ENCODE assay signal across 8 cellular contexts in the genomic region with DNA sequence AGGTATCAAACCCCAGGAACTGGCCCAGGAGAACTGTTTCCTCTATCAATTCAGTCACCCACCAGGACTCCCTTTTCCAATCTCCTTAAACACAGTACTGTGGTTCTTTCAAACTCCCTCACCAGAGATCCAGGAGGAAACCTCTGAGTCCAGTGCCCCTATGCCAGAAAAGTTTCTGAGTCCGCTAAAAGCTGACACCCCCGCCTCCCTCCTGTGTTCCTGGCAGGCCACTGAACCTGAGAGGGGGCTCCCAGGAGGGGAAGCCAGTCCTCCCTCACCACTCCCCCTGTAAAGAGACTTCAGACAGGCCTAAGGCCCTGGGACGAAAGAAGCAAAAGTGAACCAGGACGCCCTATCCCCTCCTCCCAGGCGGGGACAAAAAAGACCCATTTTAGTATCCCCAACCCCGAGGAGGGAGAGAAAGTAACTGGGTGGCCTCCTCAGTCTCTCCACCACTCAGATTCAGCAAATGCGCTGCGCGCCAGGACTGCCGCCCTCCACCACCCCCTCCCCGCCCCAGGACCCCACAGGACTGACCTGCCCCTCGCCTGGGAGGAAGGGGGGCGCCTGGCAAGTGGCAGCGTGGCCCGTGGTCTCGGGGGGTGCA. TPM values are rescaled to one million over a fixed set of nuclear protein-coding genes. Genes with fewer than 3 reads are reported as not detected.
DNase-seq lines count a peak whose midpoint lies in the region; ATAC-seq and TF ChIP-seq lines count a peak whose summit lies in the region.

No MANE protein-coding gene starts in this region.

- WGBS in gastroesophageal sphincter (ENCODE audit: low coverage in 1 of 2), 2 donors: no CpG with 5 or more reads among the region's 16 CpGs

- intact Hi-C loops in activated T-helper 1 cell treated with anti-CD3 and anti-CD28 coated beads, Interleukin-12 subunit alpha, Interleukin-12 subunit beta, Interleukin-2, Interleukin-4 antibody, amounts not matched to agents 30 ng/mL and 10 ng/mL and 1 ng/mL, durations not matched to agents 14 hours and 24 hours and 36 hours (cut with micrococcal nuclease): no loop called here

- peak; percentile 14 for DNase-seq in NCI-H2171 treated with DMSO at 0.1 percent for 48 hours (lab: John Stamatoyannopoulos, UW)
- no peak for DNase-seq in NCI-H2171 (lab: John Stamatoyannopoulos, UW)
- peak; percentile 8 for DNase-seq in activated T-helper 1 cell treated with anti-CD3 and anti-CD28 coated beads, Interleukin-12 subunit alpha, Interleukin-12 subunit beta, Interleukin-2, Interleukin-4 antibody, amounts not matched to agents 30 ng/mL and 10 ng/mL and 1 ng/mL, durations not matched to agents 14 hours and 24 hours and 36 hours (ENCODE audit: low spot score)
- DNase-seq in GM19238 (ENCODE audit: insufficient read length, low spot score): no peak

- H3K27me3 Mint-ChIP-seq in activated T-helper 1 cell treated with anti-CD3 and anti-CD28 coated beads, Interleukin-12 subunit alpha, Interleukin-12 subunit beta, Interleukin-2, Interleukin-4 antibody, amounts not matched to agents 30 ng/mL and 10 ng/mL and 1 ng/mL, durations not matched to agents 14 hours and 24 hours and 36 hours (ENCODE audit: insufficient read depth): peaks cover 5% of the 10 kb centered on the region

- H3K9me3 Mint-ChIP-seq in activated T-helper 1 cell treated with anti-CD3 and anti-CD28 coated beads, Interleukin-12 subunit alpha, Interleukin-12 subunit beta, Interleukin-2, Interleukin-4 antibody, amounts not matched to agents 30 ng/mL and 10 ng/mL and 1 ng/mL, durations not matched to agents 14 hours and 24 hours and 36 hours: no peaks in the 10 kb centered on the region

- H3K4me1 Mint-ChIP-seq in activated T-helper 1 cell treated with anti-CD3 and anti-CD28 coated beads, Interleukin-12 subunit alpha, Interleukin-12 subunit beta, Interleukin-2, Interleukin-4 antibody, amounts not matched to agents 30 ng/mL and 10 ng/mL and 1 ng/mL, durations not matched to agents 14 hours and 24 hours and 36 hours (ENCODE audit: low read depth): peaks cover 50% of the 10 kb centered on the region

- peak in 1 of 4 experiments; percentile 7 for TF ChIP-seq CTCF in gastroesophageal sphincter (IDR thresholded peaks at IDR 0.05)
- no peak for TF ChIP-seq CTCF in neutrophil (IDR thresholded peaks at IDR 0.05)

- H3K27me3 ChIP-seq in HUES48 (ENCODE audit: control insufficient read depth, insufficient read depth, low read length): peaks cover 12% of the 10 kb centered on the region
- no peaks in the 10 kb centered on the region for H3K27me3 ChIP-seq in gastroesophageal sphincter
- peaks cover 86% of the 10 kb centered on the region for H3K27me3 ChIP-seq in neutrophil

- peak overlapping the region; percentile 94 for H3K4me3 Mint-ChIP-seq in activated T-helper 1 cell treated with anti-CD3 and anti-CD28 coated beads, Interleukin-12 subunit alpha, Interleukin-12 subunit beta, Interleukin-2, Interleukin-4 antibody, amounts not matched to agents 30 ng/mL and 10 ng/mL and 1 ng/mL, durations not matched to agents 14 hours and 24 hours and 36 hours

- TF ChIP-seq EP300 in gastroesophageal sphincter (IDR thresholded peaks at IDR 0.05): no peak

- H3K4me1 ChIP-seq in HUES48 (ENCODE audit: control insufficient read depth, insufficient read depth, low read length) (peaks cover 23% of the 10 kb centered on the region), gastroesophageal sphincter (peaks cover 2 to 61% (median 41%) of the 10 kb centered on the region in 3 donors), neutrophil (ENCODE audit: control insufficient read depth in 1 of 2, insufficient read depth in 1 of 2, low read depth in 1 of 2, low read length in 1 of 2) (peaks cover 7 to 16% of the 10 kb centered on the region in 2 experiments)

- peaks cover 21% of the 10 kb centered on the region for H3K36me3 Mint-ChIP-seq in activated T-helper 1 cell treated with anti-CD3 and anti-CD28 coated beads, Interleukin-12 subunit alpha, Interleukin-12 subunit beta, Interleukin-2, Interleukin-4 antibody, amounts not matched to agents 30 ng/mL and 10 ng/mL and 1 ng/mL, durations not matched to agents 14 hours and 24 hours and 36 hours (ENCODE audit: low read depth)

- TF ChIP-seq POLR2A in gastroesophageal sphincter (IDR thresholded peaks at IDR 0.05): no peak

- H3K27ac ChIP-seq in HUES48 (ENCODE audit: low read depth, low read length): peak overlapping the region; percentile 45
- peak overlapping the region; percentile 68 to 95 (median 91) for H3K27ac ChIP-seq in gastroesophageal sphincter
- no peak overlapping the region for H3K27ac ChIP-seq in neutrophil

- ATAC-seq in gastroesophageal sphincter: peak; percentile 8
- no peak for ATAC-seq in GM21390 (IDR thresholded peaks at IDR 0.05; ENCODE audit: unreplicated experiment)

- H3K9ac ChIP-seq in HUES48 (ENCODE audit: low read depth, low read length): 0 out of 2 replicates have a peak overlapping the region, but pooled peaks have one; percentile 51

- H3K9me3 ChIP-seq in HUES48 (ENCODE audit: control insufficient read depth, insufficient read depth, low read length) (no peaks in the 10 kb centered on the region), gastroesophageal sphincter (no peaks in the 10 kb centered on the region), neutrophil (no peaks in the 10 kb centered on the region)

- peak overlapping the region; percentile 62 for H3K27ac Mint-ChIP-seq in activated T-helper 1 cell treated with anti-CD3 and anti-CD28 coated beads, Interleukin-12 subunit alpha, Interleukin-12 subunit beta, Interleukin-2, Interleukin-4 antibody, amounts not matched to agents 30 ng/mL and 10 ng/mL and 1 ng/mL, durations not matched to agents 14 hours and 24 hours and 36 hours

- H3K36me3 ChIP-seq in HUES48 (ENCODE audit: control insufficient read depth, insufficient read depth, low read length) (peaks cover 21% of the 10 kb centered on the region), gastroesophageal sphincter (peaks cover 0 to 19% of the 10 kb centered on the region in 2 donors), neutrophil (no peaks in the 10 kb centered on the region)

- H3K4me3 ChIP-seq in HUES48 (ENCODE audit: low read depth, low read length) (peak overlapping the region; percentile 85), gastroesophageal sphincter (peak overlapping the region; percentile 65 to 69), neutrophil (ENCODE audit: low read depth in 1 of 2, low read length in 1 of 2) (peak overlapping the region; percentile 59 to 68)

RNA-seq across cellular contexts. Expression of a gene that starts 0.6 kb away (rescaled TPM):
- total RNA-seq in activated T-helper 1 cell treated with anti-CD3 and anti-CD28 coated beads, Interleukin-12 subunit alpha, Interleukin-12 subunit beta, Interleukin-2, Interleukin-4 antibody, amounts not matched to agents 30 ng/mL and 10 ng/mL and 1 ng/mL, durations not matched to agents 14 hours and 24 hours and 36 hours: 33.9 and 34.8 TPM in 2 replicates
- 10 to 100 TPM; 20.9 to 38.7 (median 29.1) TPM for total RNA-seq in gastroesophageal sphincter

RNA-seq across cellular contexts. Expression of a gene that starts 37.1 kb away (rescaled TPM):
- total RNA-seq in activated T-helper 1 cell treated with anti-CD3 and anti-CD28 coated beads, Interleukin-12 subunit alpha, Interleukin-12 subunit beta, Interleukin-2, Interleukin-4 antibody, amounts not matched to agents 30 ng/mL and 10 ng/mL and 1 ng/mL, durations not matched to agents 14 hours and 24 hours and 36 hours: 37.2 and 38.1 TPM in 2 replicates
- 10 to 100 TPM; 17.0 to 74.8 (median 43.4) TPM for total RNA-seq in gastroesophageal sphincter

RNA-seq across cellular contexts. Expression of a gene that starts 37.6 kb away (rescaled TPM):
- 0.29 and 0.39 TPM in 2 replicates for total RNA-seq in activated T-helper 1 cell treated with anti-CD3 and anti-CD28 coated beads, Interleukin-12 subunit alpha, Interleukin-12 subunit beta, Interleukin-2, Interleukin-4 antibody, amounts not matched to agents 30 ng/mL and 10 ng/mL and 1 ng/mL, durations not matched to agents 14 hours and 24 hours and 36 hours
- under 1 TPM in 1 of 4 donors, not detected in 3; 0.13 TPM for total RNA-seq in gastroesophageal sphincter

Comparison
In these comparisons a context has a peak if more than half of its experiments do, and no peak if none do; other contexts are left out.
1. DNase-seq: peak in NCI-H2171 treated with DMSO at 0.1 percent for 48 hours (single experiment) and activated T-helper 1 cell treated with anti-CD3 and anti-CD28 coated beads, Interleukin-12 subunit alpha, Interleukin-12 subunit beta, Interleukin-2, Interleukin-4 antibody, amounts not matched to agents 30 ng/mL and 10 ng/mL and 1 ng/mL, durations not matched to agents 14 hours and 24 hours and 36 hours (single experiment); none in NCI-H2171 (single experiment) and GM19238 (single experiment).
2. Peak in every context shown above with its lines, with median percentiles within 50 percentile points of each other: H3K4me3 ChIP-seq.